ENCODE assay signal across 1 cellular context in the genomic region with DNA sequence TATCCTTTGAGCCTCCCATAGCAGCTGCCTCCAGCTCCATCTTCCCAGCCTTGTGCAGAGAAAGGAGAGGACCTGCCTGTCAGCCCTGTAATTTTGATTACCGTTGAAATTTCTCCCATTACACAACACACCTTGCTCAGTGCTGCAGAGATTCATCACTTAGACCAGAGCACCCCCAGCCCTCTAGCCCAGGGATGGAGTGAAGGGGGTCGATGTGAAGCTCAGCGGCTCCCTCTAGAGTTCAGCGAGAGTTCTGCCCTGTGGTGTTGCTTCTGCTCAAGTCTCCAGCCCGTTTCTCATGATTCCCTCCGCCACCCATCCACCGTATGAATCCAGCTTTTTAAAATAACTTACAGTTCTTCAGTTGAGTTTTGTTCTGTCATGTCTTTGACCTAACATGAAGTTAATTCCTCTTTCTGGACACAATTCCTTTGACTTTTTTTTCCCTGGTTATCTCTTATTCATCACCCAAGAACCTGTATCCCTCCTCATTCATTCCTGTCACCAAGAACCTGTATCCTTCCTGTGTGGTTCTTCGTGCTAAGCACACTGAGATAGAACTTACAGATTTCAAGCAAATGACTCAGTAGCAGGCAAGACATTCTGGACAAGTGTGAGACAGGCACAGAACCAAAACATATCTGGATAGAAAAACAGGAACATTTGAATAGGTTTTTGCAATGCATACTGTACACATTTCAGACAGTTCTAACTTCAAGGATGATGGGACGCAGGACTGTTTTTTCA.
TF ChIP-seq lines count a peak whose summit lies in the region.

No MANE protein-coding gene starts in this region.

TF ChIP-seq in SK-N-SH, 30 proteins besides CTCF, POLR2A, EP300 and RAD21 (continued from another document):
- TF ChIP-seq, protein P1, sequence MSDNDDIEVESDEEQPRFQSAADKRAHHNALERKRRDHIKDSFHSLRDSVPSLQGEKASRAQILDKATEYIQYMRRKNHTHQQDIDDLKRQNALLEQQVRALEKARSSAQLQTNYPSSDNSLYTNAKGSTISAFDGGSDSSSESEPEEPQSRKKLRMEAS (IDR thresholded peaks at IDR 0.05; ENCODE audit: low read depth): no peak
